1 cellular context compared by ENCODE assay signal in the genomic region with DNA sequence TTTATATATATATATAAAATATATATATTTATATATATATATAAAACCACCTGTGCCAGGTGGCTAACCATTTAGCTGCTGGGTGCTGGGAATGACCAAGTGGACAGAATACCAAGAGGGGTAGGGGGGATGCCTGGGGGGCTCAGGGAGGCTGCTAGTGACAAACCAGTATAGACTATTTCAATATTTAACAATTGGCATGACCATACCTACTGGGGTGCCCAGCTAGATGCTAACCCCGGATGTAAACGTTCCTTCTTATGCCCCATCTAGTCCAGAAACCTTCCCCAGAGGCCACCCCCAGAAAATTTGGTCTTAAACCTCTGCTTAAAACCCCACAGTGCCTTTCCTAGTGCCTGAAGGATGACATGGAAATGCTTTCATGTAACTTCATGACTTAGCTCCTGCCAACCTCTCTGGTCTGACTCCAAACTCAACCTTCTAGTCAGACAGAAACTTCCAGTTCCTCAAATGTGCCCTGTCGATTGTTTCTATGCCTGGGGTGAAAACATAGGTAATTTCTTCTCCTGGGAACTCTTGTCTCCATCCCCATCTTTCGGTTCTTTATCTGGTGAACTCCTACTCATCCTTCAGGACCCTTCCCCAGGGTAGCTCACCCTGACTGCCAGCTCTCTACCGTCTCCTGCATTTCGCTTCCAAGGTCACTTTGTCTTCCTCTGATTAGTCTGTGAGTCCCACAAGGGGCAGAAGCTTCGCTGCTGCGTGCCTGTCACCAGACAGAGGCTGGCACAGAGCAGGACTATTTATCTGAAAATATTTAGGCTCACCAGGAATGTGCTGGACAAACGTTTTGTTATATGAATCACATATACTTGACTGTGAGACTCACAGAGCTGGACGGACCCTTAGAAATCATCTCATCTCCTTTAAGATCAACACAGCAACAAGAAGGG.
TF ChIP-seq lines count a peak whose summit lies in the region.

No MANE protein-coding gene starts in this region.

TF ChIP-seq in GM12878, 131 proteins besides CTCF, POLR2A, EP300 and RAD21 (continued from another document):
- TF ChIP-seq, protein P1, sequence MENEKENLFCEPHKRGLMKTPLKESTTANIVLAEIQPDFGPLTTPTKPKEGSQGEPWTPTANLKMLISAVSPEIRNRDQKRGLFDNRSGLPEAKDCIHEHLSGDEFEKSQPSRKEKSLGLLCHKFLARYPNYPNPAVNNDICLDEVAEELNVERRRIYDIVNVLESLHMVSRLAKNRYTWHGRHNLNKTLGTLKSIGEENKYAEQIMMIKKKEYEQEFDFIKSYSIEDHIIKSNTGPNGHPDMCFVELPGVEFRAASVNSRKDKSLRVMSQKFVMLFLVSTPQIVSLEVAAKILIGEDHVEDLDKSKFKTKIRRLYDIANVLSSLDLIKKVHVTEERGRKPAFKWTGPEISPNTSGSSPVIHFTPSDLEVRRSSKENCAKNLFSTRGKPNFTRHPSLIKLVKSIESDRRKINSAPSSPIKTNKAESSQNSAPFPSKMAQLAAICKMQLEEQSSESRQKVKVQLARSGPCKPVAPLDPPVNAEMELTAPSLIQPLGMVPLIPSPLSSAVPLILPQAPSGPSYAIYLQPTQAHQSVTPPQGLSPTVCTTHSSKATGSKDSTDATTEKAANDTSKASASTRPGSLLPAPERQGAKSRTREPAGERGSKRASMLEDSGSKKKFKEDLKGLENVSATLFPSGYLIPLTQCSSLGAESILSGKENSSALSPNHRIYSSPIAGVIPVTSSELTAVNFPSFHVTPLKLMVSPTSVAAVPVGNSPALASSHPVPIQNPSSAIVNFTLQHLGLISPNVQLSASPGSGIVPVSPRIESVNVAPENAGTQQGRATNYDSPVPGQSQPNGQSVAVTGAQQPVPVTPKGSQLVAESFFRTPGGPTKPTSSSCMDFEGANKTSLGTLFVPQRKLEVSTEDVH (IDR thresholded peaks at IDR 0.05; ENCODE audit: low read depth, partially characterized antibody) = no peak
- TF ChIP-seq SPI1 (IDR thresholded peaks at IDR 0.05; ENCODE audit: borderline replicate concordance, insufficient read depth, low read depth, low read length) (peak; percentile 95), IRF4 (IDR thresholded peaks at IDR 0.05; ENCODE audit: low read depth, low read length) (peak; percentile 87), SMC3 (IDR thresholded peaks at IDR 0.05; ENCODE audit: borderline replicate concordance, low read length) (no peak), ETV6 (conservative IDR thresholded peaks at IDR 0.05 in 1 of 2, IDR thresholded peaks at IDR 0.05 in 1 of 2; ENCODE audit: borderline replicate concordance in 1 of 2, low read depth in 1 of 2) (no peak), MXI1 (IDR thresholded peaks at IDR 0.05; ENCODE audit: low read depth, low read length) (no peak), SIN3A (IDR thresholded peaks at IDR 0.05; ENCODE audit: low read depth, low read length) (no peak), EED (IDR thresholded peaks at IDR 0.05; ENCODE audit: low read depth) (peak; percentile 78), IKZF2 (IDR thresholded peaks at IDR 0.05) (peak; percentile 62 to 67), RAD51 (IDR thresholded peaks at IDR 0.05) (no peak), IKZF1 (conservative IDR thresholded peaks at IDR 0.05) (peak; percentile 74), TCF7 (IDR thresholded peaks at IDR 0.05; ENCODE audit: borderline replicate concordance) (no peak), ZBED1 (IDR thresholded peaks at IDR 0.05; ENCODE audit: borderline replicate concordance) (no peak), JUND (IDR thresholded peaks at IDR 0.05; ENCODE audit: low read depth, low read length) (0 out of 2 replicates have a peak, but pooled peaks have one; percentile 25), CEBPB (IDR thresholded peaks at IDR 0.05; ENCODE audit: borderline replicate concordance in 1 of 2, low read depth in 2 of 2, low read length in 2 of 2) (no peak), CREB1 (IDR thresholded peaks at IDR 0.05; ENCODE audit: low read depth) (no peak), DPF2 (IDR thresholded peaks at IDR 0.05) (peak; percentile 74), SP1 (IDR thresholded peaks at IDR 0.05; ENCODE audit: low read depth, low read length) (no peak), TCF12 (IDR thresholded peaks at IDR 0.05; ENCODE audit: low read depth, low read length) (no peak), CBX3 (IDR thresholded peaks at IDR 0.05; ENCODE audit: borderline replicate concordance, low read depth) (no peak), LARP7 (IDR thresholded peaks at IDR 0.05) (no peak), MYC (IDR thresholded peaks at IDR 0.05; ENCODE audit: insufficient read depth, insufficient read length, insufficient replicate concordance, low read length, severe bottlenecking) (no peak), HDAC2 (IDR thresholded peaks at IDR 0.05) (no peak), BCL11A (IDR thresholded peaks at IDR 0.05; ENCODE audit: low read depth, low read length) (0 out of 2 replicates have a peak, but pooled peaks have one; percentile 31)
- TF ChIP-seq, protein P2, sequence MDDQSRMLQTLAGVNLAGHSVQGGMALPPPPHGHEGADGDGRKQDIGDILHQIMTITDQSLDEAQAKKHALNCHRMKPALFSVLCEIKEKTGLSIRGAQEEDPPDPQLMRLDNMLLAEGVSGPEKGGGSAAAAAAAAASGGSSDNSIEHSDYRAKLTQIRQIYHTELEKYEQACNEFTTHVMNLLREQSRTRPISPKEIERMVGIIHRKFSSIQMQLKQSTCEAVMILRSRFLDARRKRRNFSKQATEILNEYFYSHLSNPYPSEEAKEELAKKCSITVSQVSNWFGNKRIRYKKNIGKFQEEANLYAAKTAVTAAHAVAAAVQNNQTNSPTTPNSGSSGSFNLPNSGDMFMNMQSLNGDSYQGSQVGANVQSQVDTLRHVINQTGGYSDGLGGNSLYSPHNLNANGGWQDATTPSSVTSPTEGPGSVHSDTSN (IDR thresholded peaks at IDR 0.05; ENCODE audit: insufficient replicate concordance, low read depth, low read length) = no peak
- TF ChIP-seq, protein P3, sequence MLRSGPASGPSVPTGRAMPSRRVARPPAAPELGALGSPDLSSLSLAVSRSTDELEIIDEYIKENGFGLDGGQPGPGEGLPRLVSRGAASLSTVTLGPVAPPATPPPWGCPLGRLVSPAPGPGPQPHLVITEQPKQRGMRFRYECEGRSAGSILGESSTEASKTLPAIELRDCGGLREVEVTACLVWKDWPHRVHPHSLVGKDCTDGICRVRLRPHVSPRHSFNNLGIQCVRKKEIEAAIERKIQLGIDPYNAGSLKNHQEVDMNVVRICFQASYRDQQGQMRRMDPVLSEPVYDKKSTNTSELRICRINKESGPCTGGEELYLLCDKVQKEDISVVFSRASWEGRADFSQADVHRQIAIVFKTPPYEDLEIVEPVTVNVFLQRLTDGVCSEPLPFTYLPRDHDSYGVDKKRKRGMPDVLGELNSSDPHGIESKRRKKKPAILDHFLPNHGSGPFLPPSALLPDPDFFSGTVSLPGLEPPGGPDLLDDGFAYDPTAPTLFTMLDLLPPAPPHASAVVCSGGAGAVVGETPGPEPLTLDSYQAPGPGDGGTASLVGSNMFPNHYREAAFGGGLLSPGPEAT (IDR thresholded peaks at IDR 0.05; ENCODE audit: low read depth) = no peak
TF ChIP-seq in GM12878: peak in this region for 10.
